15 cellular contexts compared by ENCODE assay signal in genomic region chrX:37779857-37780256, GRCh38. TPM values are rescaled to one million over a fixed set of nuclear protein-coding genes. Genes with fewer than 3 reads are reported as not detected.
DNase-seq lines count a peak whose midpoint lies in the region; ATAC-seq and TF ChIP-seq lines count a peak whose summit lies in the region.
"Had no signal": no experiment of that assay in that cellular context is flagged by ENCODE, and none has a peak within 500 bp of the region (broad histone marks: within the 10 kb centered on the region; RNA-seq: fewer than 3 reads in every experiment).

Gene CYBB, plus strand, starts transcription at chrX:37780059. Its CDS starts 19 bp downstream, at chrX:37780078.

- no peak within 1 kb of the TSS for H3K27ac Mint-ChIP-seq in Calu3 (ENCODE audit: unreplicated experiment)

- in situ Hi-C loops in transverse colon (cut with MboI; ENCODE audit: low pct_ligation_motif_present in 1 of 4, low pct_unique_long_range_greater_than_20kb in 1 of 4, low sequenced_read_pairs in 3 of 4), result no loop called here

- H3K4me3 Mint-ChIP-seq in activated T-cell treated with anti-CD3 and anti-CD28 coated beads, Interleukin-2, amount 50 U/mL, for 4 hours, result peak within 1 kb of the TSS; percentile 53
- no peak within 1 kb of the TSS for H3K4me3 Mint-ChIP-seq in Calu3 (ENCODE audit: low read depth, unreplicated experiment)

- intact Hi-C loops in esophagus muscularis mucosa (cut with DNase I), result no loop called here
- intact Hi-C loops in transverse colon (cut with DNase I; ENCODE audit: low total_unique reads), result no loop called here
- intact Hi-C loops in Calu3 (cut with micrococcal nuclease; ENCODE audit: unreplicated experiment), result no loop called here

- H3K9me3 Mint-ChIP-seq in activated T-cell treated with anti-CD3 and anti-CD28 coated beads, Interleukin-2, amount 50 U/mL, for 4 hours, result no peaks in the 10 kb centered on the region
- H3K9me3 Mint-ChIP-seq in Calu3 (ENCODE audit: low read depth, unreplicated experiment), result no peaks in the 10 kb centered on the region

- CTCF ChIA-PET in Calu3 (lab: Charles Lee), result interaction anchor here (0.7 kb wide), 1 partner anchor 891 kb away, joined by 5 read pairs; no protein-coding TSS in a partner anchor

- H3K27me3 ChIP-seq in HL-60 (ENCODE audit: insufficient read depth, poor library complexity, severe bottlenecking), result no peaks in the 10 kb centered on the region
- H3K27me3 ChIP-seq in esophagus muscularis mucosa, result no peaks in the 10 kb centered on the region
- no peaks in the 10 kb centered on the region for H3K27me3 ChIP-seq in transverse colon
- H3K27me3 ChIP-seq: gastrocnemius medialis had no signal

- H3K36me3 ChIP-seq in esophagus muscularis mucosa, result no peaks in the 10 kb centered on the region
- H3K36me3 ChIP-seq in transverse colon, result no peaks in the 10 kb centered on the region
- H3K36me3 ChIP-seq: gastrocnemius medialis had no signal

- ATAC-seq in activated T-cell treated with anti-CD3 and anti-CD28 coated beads, Interleukin-2, amount 50 U/mL, for 4 hours, result no peak
- ATAC-seq: gastrocnemius medialis had no signal

- no peak for TF ChIP-seq CTCF in HL-60 (IDR thresholded peaks at IDR 0.05; ENCODE audit: insufficient read depth, low read length)
- no peak for TF ChIP-seq CTCF in esophagus muscularis mucosa (IDR thresholded peaks at IDR 0.05)
- no peak for TF ChIP-seq CTCF in transverse colon (IDR thresholded peaks at IDR 0.05)
- TF ChIP-seq CTCF in Calu3 (IDR thresholded peaks at IDR 0.05; ENCODE audit: unreplicated experiment), result no peak

- 72% methylated on average over 2 of the region's 2 CpGs for WGBS in esophagus muscularis mucosa
- WGBS in transverse colon (ENCODE audit: low coverage in 1 of 2), 2 donors, result 64% methylated on average over 2 of the region's 2 CpGs; no CpG with 5 or more reads in 1 of the 2 donors

- H3K4me1 ChIP-seq in esophagus muscularis mucosa (no peaks in the 10 kb centered on the region), transverse colon (no peaks in the 10 kb centered on the region)
- H3K4me1 ChIP-seq: gastrocnemius medialis had no signal

- no peaks in the 10 kb centered on the region for H3K9me3 ChIP-seq in esophagus muscularis mucosa
- H3K9me3 ChIP-seq in transverse colon, result no peaks in the 10 kb centered on the region
- H3K9me3 ChIP-seq: gastrocnemius medialis had no signal

- TF ChIP-seq EP300 in esophagus muscularis mucosa (IDR thresholded peaks at IDR 0.05) (no peak), transverse colon (IDR thresholded peaks at IDR 0.05; ENCODE audit: low read depth) (no peak)

- H3K27me3 Mint-ChIP-seq in activated T-cell treated with anti-CD3 and anti-CD28 coated beads, Interleukin-2, amount 50 U/mL, for 4 hours (ENCODE audit: low read depth), result no peaks in the 10 kb centered on the region
- H3K27me3 Mint-ChIP-seq in Calu3 (ENCODE audit: unreplicated experiment), result no peaks in the 10 kb centered on the region

- H3K27ac ChIP-seq in HL-60 (replicated peaks), result peak within 1 kb of the TSS; percentile 94
- no peak within 1 kb of the TSS for H3K27ac ChIP-seq in esophagus muscularis mucosa (replicated peaks in 1 of 4)
- H3K27ac ChIP-seq in transverse colon, result no peak within 1 kb of the TSS
- H3K27ac ChIP-seq: gastrocnemius medialis had no signal

- TF ChIP-seq POLR2A in esophagus muscularis mucosa (IDR thresholded peaks at IDR 0.05; ENCODE audit: low read depth) (no peak), transverse colon (IDR thresholded peaks at IDR 0.05) (peak; percentile 21)

- peak within 1 kb of the TSS; percentile 42 for H3K4me3 ChIP-seq in HL-60 (replicated peaks; ENCODE audit: insufficient read depth, low read length)
- peak within 1 kb of the TSS in 1 of 4 donors; percentile 18 for H3K4me3 ChIP-seq in esophagus muscularis mucosa
- H3K4me3 ChIP-seq in transverse colon, result peak within 1 kb of the TSS in 1 of 4 donors; percentile 7
- H3K4me3 ChIP-seq: smooth muscle cell had no signal

- no peaks in the 10 kb centered on the region for H3K36me3 Mint-ChIP-seq in activated T-cell treated with anti-CD3 and anti-CD28 coated beads, Interleukin-2, amount 50 U/mL, for 4 hours (ENCODE audit: insufficient read depth)
- no peaks in the 10 kb centered on the region for H3K36me3 Mint-ChIP-seq in Calu3 (ENCODE audit: insufficient read depth, unreplicated experiment)

- BruUV-seq in Calu3 (replicated peaks; lab: Mats Ljungman, UMichigan), result no TSS peak

- peaks cover 24% of the 10 kb centered on the region for H3K4me1 Mint-ChIP-seq in activated T-cell treated with anti-CD3 and anti-CD28 coated beads, Interleukin-2, amount 50 U/mL, for 4 hours (ENCODE audit: low read depth)
- H3K4me1 Mint-ChIP-seq in Calu3 (ENCODE audit: low read depth, unreplicated experiment), result no peaks in the 10 kb centered on the region

- DNase-seq in activated T-cell treated with anti-CD3 and anti-CD28 coated beads, Interleukin-2, amount 50 U/mL, for 4 hours, result no peak
- DNase-seq in activated T-cell treated with anti-CD3 and anti-CD28 coated beads, Interleukin-2, amount 50 U/mL, for 48 hours, result no peak
- peak in 1 of 2 experiments; percentile 45 for DNase-seq in HL-60 (ENCODE audit: low read depth in 1 of 2, low spot score in 1 of 2)
- DNase-seq in esophagus muscularis mucosa (ENCODE audit: extremely low spot score), result no peak
- no peak for DNase-seq in transverse colon
- no peak for DNase-seq in AG08396 (ENCODE audit: low spot score)
- no peak for DNase-seq in T-helper 1 cell
- DNase-seq in Calu3, result no peak
- DNase-seq: activated CD4-positive, CD25-positive, alpha-beta regulatory T cell; activated effector memory CD4-positive, alpha-beta T cell treated with Interleukin-2 at 50 U/mL for 16 hours; cortex of kidney; gastrocnemius medialis had no signal

RNA-seq across cellular contexts. Expression of gene CYBB, which starts in this region (rescaled TPM):
- total RNA-seq in activated T-cell treated with anti-CD3 and anti-CD28 coated beads, Interleukin-2, amount 50 U/mL, for 4 hours, result 1 to 10 TPM; 1.1 to 3.5 (median 1.2) TPM
- total RNA-seq in esophagus muscularis mucosa (10 to 100 TPM; 11.4 to 24.5 (median 14.0) TPM), transverse colon (10 to 100 TPM in 3 of 4 donors, 1 to 10 TPM in 1; 3.8 to 21.7 (median 14.9) TPM), Calu3 (2022) (1.8 and 2.1 TPM in 2 replicates)
- total RNA-seq: A172, lung microvascular endothelial cell, smooth muscle cell had no signal
